Comparison of ENCODE assay signal across 18 cellular contexts in the genomic region with DNA sequence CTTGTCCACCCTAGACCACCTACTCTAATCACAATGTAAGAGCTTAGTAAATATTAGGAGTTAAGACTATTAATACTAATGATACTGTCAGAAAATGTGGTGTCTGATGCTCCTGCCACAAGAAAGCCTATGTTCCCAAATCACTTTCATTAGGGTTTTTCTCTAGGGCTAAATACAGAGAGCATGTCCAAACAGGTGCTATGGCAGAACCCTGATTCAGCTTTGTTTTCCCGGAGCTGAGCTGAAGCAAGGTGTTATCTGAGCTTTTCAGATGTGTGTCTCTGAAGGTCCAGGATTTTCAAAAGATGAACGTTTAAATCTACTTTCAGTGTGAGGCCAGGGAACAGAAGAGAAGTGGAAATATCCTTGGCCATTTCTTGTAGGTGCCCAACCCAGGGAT. TPM values are rescaled to one million over a fixed set of nuclear protein-coding genes. Genes with fewer than 3 reads are reported as not detected.
DNase-seq lines count a peak whose midpoint lies in the region; ATAC-seq and TF ChIP-seq lines count a peak whose summit lies in the region.
"Had no signal": no experiment of that assay in that cellular context is flagged by ENCODE, and none has a peak within 500 bp of the region (broad histone marks: within the 10 kb centered on the region; RNA-seq: fewer than 3 reads in every experiment).

No MANE protein-coding gene starts in this region.

- no peaks in the 10 kb centered on the region for H3K9me3 ChIP-seq in mammary epithelial cell (replicated peaks; ENCODE audit: insufficient read depth, low read length)

- POLR2A ChIA-PET in MCF 10A (lab: Yijun Ruan, JAX): interaction anchor here (0.5 to 2.5 kb wide), 5 partner anchors 52 to 550 kb away, joined by 3 to 6 read pairs (median 4); a partner anchor contains a TSS

- 3% methylated on average over 2 of the region's 2 CpGs for WGBS in mammary epithelial cell (ENCODE audit: low coverage, missing lambda C conversion rate)

- intact Hi-C loops in mammary epithelial cell (cut with micrococcal nuclease) (loop anchor here (1.0 to 10.0 kb wide), 6 partner anchors 112 to 352 kb away; no protein-coding TSS in a partner anchor), MCF 10A (cut with micrococcal nuclease) (loop anchor here (2.0 to 5.0 kb wide), 5 partner anchors 92 to 362 kb away; no protein-coding TSS in a partner anchor)

- H3K4me1 Mint-ChIP-seq in MCF 10A (ENCODE audit: insufficient read depth, unreplicated experiment): peaks cover 22% of the 10 kb centered on the region

- no peaks in the 10 kb centered on the region for H3K36me3 Mint-ChIP-seq in MCF 10A (ENCODE audit: insufficient read depth, unreplicated experiment)
- H3K36me3 Mint-ChIP-seq: CD14-positive monocyte; CD8-positive, alpha-beta T cell had no signal

- dilution Hi-C loops in mammary epithelial cell (cut with HindIII; ENCODE audit: low sequenced_read_pairs): no loop called here

- ATAC-seq in foreskin keratinocyte: peak; percentile 56
- no peak for ATAC-seq in GM21515 (IDR thresholded peaks at IDR 0.05; ENCODE audit: unreplicated experiment)
- ATAC-seq: A549; CD8-positive, alpha-beta T cell had no signal

- BruUV-seq in mammary epithelial cell (replicated peaks; lab: Mats Ljungman, UMichigan) (no TSS peak), MCF 10A (replicated peaks; lab: Mats Ljungman, UMichigan) (no TSS peak)

- H3K27ac ChIP-seq in mammary epithelial cell (ENCODE audit: insufficient read depth, low read depth, low read length) (no peak overlapping the region), foreskin keratinocyte (no peak overlapping the region)
- H3K27ac ChIP-seq: A549 had no signal

- H3K27ac Mint-ChIP-seq in MCF 10A (ENCODE audit: low read depth, unreplicated experiment): no peak overlapping the region
- H3K27ac Mint-ChIP-seq: CD8-positive, alpha-beta T cell; HFFc6 had no signal

- H3K27me3 ChIP-seq in mammary epithelial cell (ENCODE audit: insufficient read depth, low read length) (no peaks in the 10 kb centered on the region), foreskin keratinocyte (no peaks in the 10 kb centered on the region)

- H2AFZ ChIP-seq in mammary epithelial cell (ENCODE audit: low read depth, low read length): peak overlapping the region; percentile 77

- H3K4me3 ChIP-seq in mammary epithelial cell (replicated peaks in 1 of 3; ENCODE audit: insufficient read depth in 1 of 3, low read depth in 2 of 3, low read length in 3 of 3): no peak overlapping the region
- H3K4me3 ChIP-seq: A549 had no signal

- no peaks in the 10 kb centered on the region for H4K20me1 ChIP-seq in mammary epithelial cell (ENCODE audit: insufficient read depth, low read length)

- no peaks in the 10 kb centered on the region for H3K9me3 Mint-ChIP-seq in MCF 10A (ENCODE audit: unreplicated experiment)
- H3K9me3 Mint-ChIP-seq: HFFc6 had no signal

- no peak overlapping the region for H3K9ac ChIP-seq in mammary epithelial cell (ENCODE audit: insufficient read depth, low read length)

- TF ChIP-seq CTCF in mammary epithelial cell (conservative IDR thresholded peaks at IDR 0.05 in 1 of 2, IDR thresholded peaks at IDR 0.05 in 1 of 2; ENCODE audit: extremely low read depth in 1 of 2, insufficient read depth in 1 of 2, low read depth in 1 of 2, low read length in 2 of 2): no peak
- TF ChIP-seq CTCF in MCF 10A (IDR thresholded peaks at IDR 0.05; ENCODE audit: unreplicated experiment): no peak
- no peak for TF ChIP-seq CTCF in foreskin keratinocyte (conservative IDR thresholded peaks at IDR 0.05)

- H3K4me1 ChIP-seq in mammary epithelial cell (ENCODE audit: insufficient read depth, low read length) (peaks cover 21% of the 10 kb centered on the region), foreskin keratinocyte (peaks cover 10% of the 10 kb centered on the region)

- H3K4me3 Mint-ChIP-seq in MCF 10A (ENCODE audit: unreplicated experiment): no peak overlapping the region
- H3K4me3 Mint-ChIP-seq: CD14-positive monocyte; CD8-positive, alpha-beta T cell; HFFc6 had no signal

- H3K36me3 ChIP-seq in mammary epithelial cell (ENCODE audit: insufficient read depth, low read length): no peaks in the 10 kb centered on the region

- H3K4me2 ChIP-seq in mammary epithelial cell (ENCODE audit: insufficient read depth, low read depth, low read length): peak overlapping the region; percentile 40
- H3K4me2 ChIP-seq: A549 had no signal

- in situ Hi-C loops in mammary epithelial cell (cut with MboI; ENCODE audit: low sequenced_read_pairs in 2 of 2): loop anchor here in 1 of 2 donors (5.0 kb wide), 1 partner anchor 492 kb away; no protein-coding TSS in a partner anchor

- DNase-seq in mammary epithelial cell (peak; percentile 53), MCF 10A (ENCODE audit: unreplicated experiment) (no peak), cerebellar cortex (ENCODE audit: low spot score) (peak; percentile 16), foreskin keratinocyte (peak in 1 of 2 donors; percentile 44), NCI-H2029 (lab: John Stamatoyannopoulos, UW) (no peak)
- DNase-seq: CD8-positive, alpha-beta T cell; COR-L47; DMS153; DND-41; GF-D8; HCEC 1CT; HFFc6 had no signal

- CTCF ChIA-PET in mammary epithelial cell (lab: Charles Lee; ENCODE audit: low non-redundant PET) (no interaction called here), MCF 10A (lab: Yijun Ruan, JAX) (interaction anchor here (0.6 to 6.4 kb wide), 8 partner anchors 9 to 498 kb away, joined by 3 to 134 read pairs (median 5); no protein-coding TSS in a partner anchor)

- H3K79me2 ChIP-seq in mammary epithelial cell (ENCODE audit: insufficient read depth, low read length): no peaks in the 10 kb centered on the region

- no peaks in the 10 kb centered on the region for H3K27me3 Mint-ChIP-seq in MCF 10A (ENCODE audit: insufficient read depth, unreplicated experiment)

RNA-seq across cellular contexts. Expression of a gene that starts 40.6 kb away (rescaled TPM):
- total RNA-seq in mammary epithelial cell: not detected
- polyA plus RNA-seq in mammary epithelial cell: not detected
- not detected for polyA minus RNA-seq in mammary epithelial cell
- not detected in 2 replicates for total RNA-seq in MCF 10A (2022)
- total RNA-seq in foreskin keratinocyte: not detected in 2 replicates
- not detected in 2 replicates for polyA plus RNA-seq in foreskin keratinocyte
- total RNA-seq: CD8-positive, alpha-beta T cell; H4; HFFc6 had no signal
- polyA plus RNA-seq: AG04450, BJ, CD14-positive monocyte had no signal

Comparison
In these comparisons a context has a peak if more than half of its experiments do, and no peak if none do; other contexts are left out.
1. DNase-seq: peak in mammary epithelial cell (single experiment) and cerebellar cortex (single experiment); none in MCF 10A (single experiment) and NCI-H2029 (single experiment).